Comparison of ENCODE assay signal across 27 cellular contexts in genomic region chr2:235092433-235092832, GRCh38.
"Had no signal": no experiment of that assay in that cellular context is flagged by ENCODE, and none has a peak within 500 bp of the region (broad histone marks: within the 10 kb centered on the region; RNA-seq: fewer than 3 reads in every experiment).

No MANE protein-coding gene starts in this region.

- H3K27me3 ChIP-seq: left lung, pancreas, sigmoid colon, tibial nerve, uterus had no signal

- H3K9me3 ChIP-seq: left lung, lower lobe of right lung, pancreas, prostate gland, sigmoid colon, spleen, tibial nerve, uterus had no signal

- H3K4me3 ChIP-seq: left lung, lower lobe of right lung, pancreas, prostate gland, sigmoid colon, spleen, tibial nerve, uterus had no signal

- H3K4me1 ChIP-seq: pancreas, prostate gland, uterus had no signal

- H3K27ac ChIP-seq: left lung, lower lobe of right lung, pancreas, prostate gland, sigmoid colon, spleen, tibial nerve, uterus had no signal

- H3K36me3 ChIP-seq: left lung, lower lobe of right lung, pancreas, prostate gland, sigmoid colon, spleen, tibial nerve, uterus had no signal

- H3K9me3 Mint-ChIP-seq: natural killer cell; nephron progenitor cell; stimulated activated effector memory CD8-positive, alpha-beta T cell treated with anti-CD3 and anti-CD28 coated beads, Interleukin-12 subunit alpha, Interleukin-12 subunit beta, amount 100 ng/mL, for 72 hours; stimulated activated naive CD8-positive, alpha-beta T cell treated with anti-CD3 and anti-CD28 coated beads, Interleukin-15, amount 100 ng/mL, for 72 hours had no signal

- H3K36me3 Mint-ChIP-seq: natural killer cell; stimulated activated effector memory CD8-positive, alpha-beta T cell treated with anti-CD3 and anti-CD28 coated beads, Interleukin-12 subunit alpha, Interleukin-12 subunit beta, amount 100 ng/mL, for 72 hours; type B pancreatic cell had no signal

- H3K27ac Mint-ChIP-seq: natural killer cell; nephron progenitor cell; stimulated activated effector memory CD8-positive, alpha-beta T cell treated with anti-CD3 and anti-CD28 coated beads, Interleukin-12 subunit alpha, Interleukin-12 subunit beta, amount 100 ng/mL, for 72 hours; type B pancreatic cell had no signal

- ATAC-seq: left cardiac atrium; left lung; lower lobe of right lung; natural killer cell; pancreas; right cardiac atrium; stimulated activated effector memory CD8-positive, alpha-beta T cell treated with anti-CD3 and anti-CD28 coated beads, Interleukin-12 subunit alpha, Interleukin-12 subunit beta, amount 100 ng/mL, for 72 hours; stimulated activated naive CD8-positive, alpha-beta T cell treated with anti-CD3 and anti-CD28 coated beads, Interleukin-15, amount 100 ng/mL, for 72 hours had no signal

- FAIRE-seq: keratinocyte, pancreas, small intestine had no signal

- H3K27me3 Mint-ChIP-seq: type B pancreatic cell had no signal

- H3K4me3 Mint-ChIP-seq: natural killer cell; nephron progenitor cell; stimulated activated effector memory CD8-positive, alpha-beta T cell treated with anti-CD3 and anti-CD28 coated beads, Interleukin-12 subunit alpha, Interleukin-12 subunit beta, amount 100 ng/mL, for 72 hours; stimulated activated naive CD8-positive, alpha-beta T cell treated with anti-CD3 and anti-CD28 coated beads, Interleukin-15, amount 100 ng/mL, for 72 hours; type B pancreatic cell had no signal

- H3K4me1 Mint-ChIP-seq: natural killer cell; stimulated activated effector memory CD8-positive, alpha-beta T cell treated with anti-CD3 and anti-CD28 coated beads, Interleukin-12 subunit alpha, Interleukin-12 subunit beta, amount 100 ng/mL, for 72 hours; stimulated activated naive CD8-positive, alpha-beta T cell treated with anti-CD3 and anti-CD28 coated beads, Interleukin-15, amount 100 ng/mL, for 72 hours had no signal

- DNase-seq: hippocampal formation; kidney glomerular epithelial cell; left cardiac atrium; left lung; lower lobe of right lung; mammary epithelial cell; mesenchymal stem cell; natural killer cell; nephron progenitor cell; nucleus accumbens; pancreas; posterior cingulate gyrus; retina; right cardiac atrium; sigmoid colon; small intestine; spleen; stimulated activated CD4-positive, alpha-beta T cell treated with anti-CD3 and anti-CD28 coated beads, Interleukin-4, amount 100 ng/mL, for 24 hours; stimulated activated naive CD4-positive, alpha-beta T cell treated with Interleukin-2 at 50 U/mL for 16 hours; stimulated activated naive CD8-positive, alpha-beta T cell treated with anti-CD3 and anti-CD28 coated beads, Interleukin-15, amount 100 ng/mL, for 72 hours; substantia nigra; uterus had no signal
